In genomic region chr18:35242426-35242825, GRCh38 we compare ENCODE assay signal across 16 cellular contexts. TPM values are rescaled to one million over a fixed set of nuclear protein-coding genes. Genes with fewer than 3 reads are reported as not detected.
DNase-seq lines count a peak whose midpoint lies in the region; ATAC-seq and TF ChIP-seq lines count a peak whose summit lies in the region.
"Had no signal": no experiment of that assay in that cellular context is flagged by ENCODE, and none has a peak within 500 bp of the region (broad histone marks: within the 10 kb centered on the region; RNA-seq: fewer than 3 reads in every experiment).

No MANE protein-coding gene starts in this region.

- no peak overlapping the region for H4K8ac ChIP-seq in mesenchymal stem cell (ENCODE audit: low read length)

- DNase-seq in activated T-cell treated with anti-CD3 and anti-CD28 coated beads, Interleukin-2, amount 50 U/mL, for 4 hours, result no peak
- DNase-seq in activated T-cell treated with anti-CD3 and anti-CD28 coated beads, Interleukin-2, amount 50 U/mL, for 1 hour, result no peak
- no peak for DNase-seq in mesenchymal stem cell
- no peak for DNase-seq in thoracic aorta (ENCODE audit: low spot score)
- no peak for DNase-seq in esophagus squamous epithelium (lab: John Stamatoyannopoulos, UW)
- DNase-seq in GDM1 (lab: John Stamatoyannopoulos, UW), result no peak
- DNase-seq in T-helper 1 cell, result no peak
- DNase-seq: activated CD4-positive, alpha-beta T cell treated with anti-CD3 and anti-CD28 coated beads for 48 hours; activated naive CD4-positive, alpha-beta T cell treated with anti-CD3 and anti-CD28 coated beads for 36 hours; DMS53; kidney; MM.1S; naive B cell; NCI-H345 had no signal

- H3K4me3 ChIP-seq in mesenchymal stem cell (ENCODE audit: insufficient read depth in 1 of 2, low read depth in 1 of 2, low read length in 2 of 2) (peak overlapping the region in 1 of 2 experiments; percentile 87), thoracic aorta (peak overlapping the region; percentile 98), esophagus squamous epithelium (no peak overlapping the region)

- H2AFZ ChIP-seq in mesenchymal stem cell (ENCODE audit: low read depth, low read length), result no peak overlapping the region

- ATAC-seq in activated T-cell treated with anti-CD3 and anti-CD28 coated beads, Interleukin-2, amount 50 U/mL, for 4 hours, result no peak
- no peak for ATAC-seq in activated T-helper 17 cell treated with anti-CD3 and anti-CD28 coated beads, Interleukin-2, amount 50 U/mL, for 72 hours (replicated peaks)
- ATAC-seq in thoracic aorta (ENCODE audit: insufficient number of reproducible peaks, low FRiP score, low read depth), result no peak

- peaks cover 19% of the 10 kb centered on the region for H3K79me1 ChIP-seq in mesenchymal stem cell (replicated peaks; ENCODE audit: low read length, poor library complexity, severe bottlenecking)

- H3K4me1 ChIP-seq in mesenchymal stem cell (ENCODE audit: control insufficient read depth, insufficient read depth, low read depth, low read length), result peaks cover 2% of the 10 kb centered on the region
- peaks cover 9 to 14% of the 10 kb centered on the region in 2 donors for H3K4me1 ChIP-seq in thoracic aorta (ENCODE audit: control insufficient read depth in 1 of 2, low read depth in 2 of 2)
- peaks cover 0 to 19% (median 9%) of the 10 kb centered on the region in 3 donors for H3K4me1 ChIP-seq in esophagus squamous epithelium

- H3K9me3 Mint-ChIP-seq in activated T-cell treated with anti-CD3 and anti-CD28 coated beads, Interleukin-2, amount 50 U/mL, for 4 hours, result peaks cover 22% of the 10 kb centered on the region
- no peaks in the 10 kb centered on the region for H3K9me3 Mint-ChIP-seq in activated T-helper 17 cell treated with anti-CD3 and anti-CD28 coated beads, Interleukin-2, amount 50 U/mL, for 72 hours

- no peak overlapping the region for H2BK5ac ChIP-seq in mesenchymal stem cell (ENCODE audit: low read depth, low read length, poor library complexity, severe bottlenecking)

- H4K91ac ChIP-seq in mesenchymal stem cell (ENCODE audit: low read length), result no peak overlapping the region

- peaks cover 49% of the 10 kb centered on the region for H3K36me3 Mint-ChIP-seq in activated T-cell treated with anti-CD3 and anti-CD28 coated beads, Interleukin-2, amount 50 U/mL, for 4 hours (ENCODE audit: insufficient read depth)
- peaks cover 64% of the 10 kb centered on the region for H3K36me3 Mint-ChIP-seq in activated T-helper 17 cell treated with anti-CD3 and anti-CD28 coated beads, Interleukin-2, amount 50 U/mL, for 72 hours (ENCODE audit: low read depth)

- H3K18ac ChIP-seq in mesenchymal stem cell (ENCODE audit: low read depth in 1 of 2, low read length in 2 of 2), result no peak overlapping the region

- TF ChIP-seq POLR2A in esophagus squamous epithelium (IDR thresholded peaks at IDR 0.05), result no peak

- no peaks in the 10 kb centered on the region for H3K27me3 Mint-ChIP-seq in activated T-cell treated with anti-CD3 and anti-CD28 coated beads, Interleukin-2, amount 50 U/mL, for 4 hours (ENCODE audit: low read depth)
- H3K27me3 Mint-ChIP-seq in activated T-helper 17 cell treated with anti-CD3 and anti-CD28 coated beads, Interleukin-2, amount 50 U/mL, for 72 hours, result no peaks in the 10 kb centered on the region
- H3K27me3 Mint-ChIP-seq: naive B cell had no signal

- WGBS in mesenchymal stem cell, result 96% methylated on average over 6 of the region's 6 CpGs
- 83 to 95% methylated on average over 6 of the region's 6 CpGs for WGBS in esophagus squamous epithelium, 2 donors

- peaks cover 17% of the 10 kb centered on the region for H3K4me1 Mint-ChIP-seq in activated T-cell treated with anti-CD3 and anti-CD28 coated beads, Interleukin-2, amount 50 U/mL, for 4 hours (ENCODE audit: low read depth)
- peaks cover 14% of the 10 kb centered on the region for H3K4me1 Mint-ChIP-seq in activated T-helper 17 cell treated with anti-CD3 and anti-CD28 coated beads, Interleukin-2, amount 50 U/mL, for 72 hours

- no peak overlapping the region for H2BK12ac ChIP-seq in mesenchymal stem cell (ENCODE audit: low read length in 2 of 2)

- TF ChIP-seq CTCF in thoracic aorta (IDR thresholded peaks at IDR 0.05) (no peak), esophagus squamous epithelium (IDR thresholded peaks at IDR 0.05) (no peak)

- no peak overlapping the region for H2BK120ac ChIP-seq in mesenchymal stem cell (ENCODE audit: low read depth, low read length)

- no peak overlapping the region for H3K27ac Mint-ChIP-seq in activated T-helper 17 cell treated with anti-CD3 and anti-CD28 coated beads, Interleukin-2, amount 50 U/mL, for 72 hours
- H3K27ac Mint-ChIP-seq: activated naive CD4-positive, alpha-beta T cell treated with anti-CD3 and anti-CD28 coated beads for 36 hours had no signal

- H3K9me3 ChIP-seq in mesenchymal stem cell (ENCODE audit: control insufficient read depth, low read length), result peaks cover 51% of the 10 kb centered on the region
- H3K9me3 ChIP-seq in thoracic aorta, result no peaks in the 10 kb centered on the region
- peaks cover 0 to 14% (median 0%) of the 10 kb centered on the region in 3 donors for H3K9me3 ChIP-seq in esophagus squamous epithelium

- H3K9ac ChIP-seq in mesenchymal stem cell (ENCODE audit: low read length), result peak overlapping the region; percentile 96

- intact Hi-C loops in esophagus squamous epithelium (cut with DNase I), result loop anchor here (5.0 kb wide), 1 partner anchor 50 kb away; the partner anchor contains the start of gene ZSCAN30

- no peak overlapping the region for H3K14ac ChIP-seq in mesenchymal stem cell (ENCODE audit: low read length in 2 of 2)

- H2BK15ac ChIP-seq in mesenchymal stem cell (ENCODE audit: low read depth, poor library complexity, severe bottlenecking), result no peak overlapping the region

- no peak overlapping the region for H3K23ac ChIP-seq in mesenchymal stem cell (ENCODE audit: low read length in 2 of 2)

- H3K4me2 ChIP-seq in mesenchymal stem cell (ENCODE audit: low read length, poor library complexity, severe bottlenecking), result no peak overlapping the region

- H2AK5ac ChIP-seq in mesenchymal stem cell (ENCODE audit: low read length, severe bottlenecking), result no peak overlapping the region

- H3K36me3 ChIP-seq in mesenchymal stem cell (ENCODE audit: control insufficient read depth in 1 of 2, insufficient read depth in 2 of 2, low read depth in 1 of 2, low read length in 2 of 2) (peaks cover 15 to 53% of the 10 kb centered on the region in 2 experiments), thoracic aorta (peaks cover 42% of the 10 kb centered on the region), esophagus squamous epithelium (peaks cover 0 to 51% (median 26%) of the 10 kb centered on the region in 3 donors)

- no peaks in the 10 kb centered on the region for H3K27me3 ChIP-seq in mesenchymal stem cell (ENCODE audit: control insufficient read depth in 1 of 2, insufficient read depth in 1 of 2, low read length in 2 of 2)
- no peaks in the 10 kb centered on the region for H3K27me3 ChIP-seq in thoracic aorta (replicated peaks; ENCODE audit: insufficient read depth)
- no peaks in the 10 kb centered on the region for H3K27me3 ChIP-seq in esophagus squamous epithelium
- H3K27me3 ChIP-seq: tibial nerve had no signal

- H3K4ac ChIP-seq in mesenchymal stem cell (ENCODE audit: low read depth in 1 of 2, low read length in 2 of 2), result no peak overlapping the region

- H3K27ac ChIP-seq in mesenchymal stem cell (ENCODE audit: low read length, poor library complexity, severe bottlenecking), result no peak overlapping the region
- peak overlapping the region in 1 of 2 donors; percentile 2 for H3K27ac ChIP-seq in thoracic aorta
- H3K27ac ChIP-seq in esophagus squamous epithelium, result no peak overlapping the region

- H3K4me3 Mint-ChIP-seq in activated T-cell treated with anti-CD3 and anti-CD28 coated beads, Interleukin-2, amount 50 U/mL, for 4 hours, result peak overlapping the region; percentile 96
- peak overlapping the region; percentile 95 for H3K4me3 Mint-ChIP-seq in activated T-helper 17 cell treated with anti-CD3 and anti-CD28 coated beads, Interleukin-2, amount 50 U/mL, for 72 hours

RNA-seq across cellular contexts. Expression of gene ZNF397, which starts 1.6 kb away (rescaled TPM):
- total RNA-seq in activated T-cell treated with anti-CD3 and anti-CD28 coated beads, Interleukin-2, amount 50 U/mL, for 4 hours, result 10 to 100 TPM; 14.3 to 14.9 (median 14.8) TPM
- total RNA-seq in activated T-helper 17 cell treated with anti-CD3 and anti-CD28 coated beads, Interleukin-2, amount 50 U/mL, for 72 hours, result 10 to 100 TPM in 1 of 2 donors, 1 to 10 TPM in 1; 9.7 to 25.0 TPM
- 4.0 TPM for polyA plus RNA-seq in mesenchymal stem cell (2013, experiment 1 of 2)
- 3.6 TPM for polyA plus RNA-seq in mesenchymal stem cell (2013, experiment 2 of 2)
- total RNA-seq in thoracic aorta (10 to 100 TPM; 16.2 to 45.8 TPM), esophagus squamous epithelium (10 to 100 TPM; 10.4 to 24.2 (median 15.5) TPM)

RNA-seq across cellular contexts. Expression of gene ZSCAN30, which starts 47.6 kb away (rescaled TPM):
- 1 to 10 TPM; 5.0 to 8.5 (median 5.1) TPM for total RNA-seq in activated T-cell treated with anti-CD3 and anti-CD28 coated beads, Interleukin-2, amount 50 U/mL, for 4 hours
- total RNA-seq in activated T-helper 17 cell treated with anti-CD3 and anti-CD28 coated beads, Interleukin-2, amount 50 U/mL, for 72 hours, result 10 to 100 TPM; 12.8 to 25.8 TPM
- polyA plus RNA-seq in mesenchymal stem cell (2013, experiment 1 of 2), result 8.5 TPM
- polyA plus RNA-seq in mesenchymal stem cell (2013, experiment 2 of 2), result 8.3 TPM
- total RNA-seq in thoracic aorta (10 to 100 TPM; 19.5 to 45.8 TPM), esophagus squamous epithelium (10 to 100 TPM in 1 of 4 donors, 1 to 10 TPM in 3; 4.1 to 14.9 (median 8.0) TPM)
